13 cellular contexts compared by ENCODE assay signal in genomic region chr10:101228682-101229274, GRCh38. TPM values are rescaled to one million over a fixed set of nuclear protein-coding genes. Genes with fewer than 3 reads are reported as not detected.
DNase-seq lines count a peak whose midpoint lies in the region; ATAC-seq and TF ChIP-seq lines count a peak whose summit lies in the region.
"Had no signal": no experiment of that assay in that cellular context is flagged by ENCODE, and none has a peak within 500 bp of the region (broad histone marks: within the 10 kb centered on the region; RNA-seq: fewer than 3 reads in every experiment).

No MANE protein-coding gene starts in this region.

- H3K36me3 ChIP-seq in SJCRH30 (no peaks in the 10 kb centered on the region; the same call in 1 of the 2 replicates), suprapubic skin (no peaks in the 10 kb centered on the region)
- H3K36me3 ChIP-seq: tibial artery had no signal

- H3K4me1 ChIP-seq in SJCRH30 (peaks cover 21% of the 10 kb centered on the region), suprapubic skin (peaks cover 65% of the 10 kb centered on the region)

- no peaks in the 10 kb centered on the region for H3K9me3 Mint-ChIP-seq in activated naive CD8-positive, alpha-beta T cell (ENCODE audit: low read depth)
- no peaks in the 10 kb centered on the region for H3K9me3 Mint-ChIP-seq in activated naive CD8-positive, alpha-beta T cell treated with anti-CD3 and anti-CD28 coated beads for 36 hours

- no peak overlapping the region for H3K27ac Mint-ChIP-seq in activated naive CD8-positive, alpha-beta T cell
- H3K27ac Mint-ChIP-seq in activated naive CD8-positive, alpha-beta T cell treated with anti-CD3 and anti-CD28 coated beads for 36 hours, result no peak overlapping the region

- peak overlapping the region; percentile 75 for H3K4me3 Mint-ChIP-seq in activated naive CD8-positive, alpha-beta T cell
- no peak overlapping the region for H3K4me3 Mint-ChIP-seq in activated naive CD8-positive, alpha-beta T cell treated with anti-CD3 and anti-CD28 coated beads for 36 hours

- H3K4me1 Mint-ChIP-seq in activated naive CD8-positive, alpha-beta T cell (ENCODE audit: low read depth), result peaks cover 39% of the 10 kb centered on the region
- H3K4me1 Mint-ChIP-seq in activated naive CD8-positive, alpha-beta T cell treated with anti-CD3 and anti-CD28 coated beads for 36 hours, result peaks cover 27% of the 10 kb centered on the region

- TF ChIP-seq EP300 in suprapubic skin (IDR thresholded peaks at IDR 0.05), result no peak

- H3K27ac ChIP-seq in SJCRH30 (peak overlapping the region; percentile 83; the same call in 1 of the 2 replicates), suprapubic skin (no peak overlapping the region)
- H3K27ac ChIP-seq: HL-60, tibial artery had no signal

- TF ChIP-seq CTCF in suprapubic skin (IDR thresholded peaks at IDR 0.05), result no peak

- H3K27me3 ChIP-seq in SJCRH30 (no peaks in the 10 kb centered on the region), suprapubic skin (peaks cover 100% of the 10 kb centered on the region)

- H3K36me3 Mint-ChIP-seq in activated naive CD8-positive, alpha-beta T cell, result no peaks in the 10 kb centered on the region
- peaks cover 2% of the 10 kb centered on the region for H3K36me3 Mint-ChIP-seq in activated naive CD8-positive, alpha-beta T cell treated with anti-CD3 and anti-CD28 coated beads for 36 hours

- no peak for DNase-seq in activated naive CD8-positive, alpha-beta T cell treated with anti-CD3 and anti-CD28 coated beads for 36 hours
- DNase-seq in SJCRH30, result peak; percentile 61 to 73
- peak; percentile 74 for DNase-seq in iPS-NIHi11 (ENCODE audit: low spot score)
- DNase-seq in suprapubic skin (ENCODE audit: low spot score in 2 of 2), result no peak
- DNase-seq in cerebellar nuclear complex (lab: John Stamatoyannopoulos, UW), result no peak
- DNase-seq: activated naive CD4-positive, alpha-beta T cell; left colon; tibial artery had no signal

- H3K27me3 Mint-ChIP-seq in activated naive CD8-positive, alpha-beta T cell, result peaks cover 55% of the 10 kb centered on the region
- peaks cover 86% of the 10 kb centered on the region for H3K27me3 Mint-ChIP-seq in activated naive CD8-positive, alpha-beta T cell treated with anti-CD3 and anti-CD28 coated beads for 36 hours

- H3K9me3 ChIP-seq in SJCRH30 (replicated peaks) (no peaks in the 10 kb centered on the region), suprapubic skin (no peaks in the 10 kb centered on the region)
- H3K9me3 ChIP-seq: tibial artery had no signal

- WGBS in suprapubic skin, result under 1% methylated on average over 14 of the region's 71 CpGs

- no peak for TF ChIP-seq POLR2A in suprapubic skin (IDR thresholded peaks at IDR 0.05)

- ATAC-seq in GM19467 (IDR thresholded peaks at IDR 0.05; ENCODE audit: unreplicated experiment) (no peak), HG03025 (IDR thresholded peaks at IDR 0.05; ENCODE audit: low FRiP score, unreplicated experiment) (no peak)
- ATAC-seq: left colon had no signal

- peak overlapping the region; percentile 85 for H3K4me3 ChIP-seq in SJCRH30
- peak overlapping the region; percentile 33 for H3K4me3 ChIP-seq in suprapubic skin

RNA-seq across cellular contexts. Expression of gene LBX1, which starts 0.5 kb away (rescaled TPM):
- total RNA-seq in activated naive CD8-positive, alpha-beta T cell treated with anti-CD3 and anti-CD28 coated beads for 36 hours, result not detected
- 13.5 and 13.7 TPM in 2 replicates for total RNA-seq in SJCRH30 (2014; rRNA removed; shearing (Covaris generic))
- total RNA-seq in suprapubic skin, result not detected
- total RNA-seq: H4, left colon had no signal

Comparison
In these comparisons a context has a peak if more than half of its experiments do, and no peak if none do; other contexts are left out.
1. DNase-seq: peak in SJCRH30 (2 of 2) and iPS-NIHi11 (single experiment); none in activated naive CD8-positive, alpha-beta T cell treated with anti-CD3 and anti-CD28 coated beads for 36 hours (single experiment), suprapubic skin (0 of 2) and cerebellar nuclear complex (0 of 2).
2. RNA of gene LBX1, which starts 0.5 kb away (total RNA-seq): 13.5 to 13.7 TPM in SJCRH30; not detected in activated naive CD8-positive, alpha-beta T cell treated with anti-CD3 and anti-CD28 coated beads for 36 hours and not detected in suprapubic skin; every median in the first group is over 10 times any median in the second.